2 cellular contexts compared by ENCODE assay signal in genomic region chr1:150696590-150696989, GRCh38.
TF ChIP-seq lines count a peak whose summit lies in the region.

No MANE protein-coding gene starts in this region.

TF ChIP-seq in GM12878, 131 proteins besides CTCF, POLR2A, EP300 and RAD21 (continued from another document):
- 0 out of 2 replicates have a peak, but pooled peaks have one; percentile 26 for TF ChIP-seq FOXM1 (IDR thresholded peaks at IDR 0.05; ENCODE audit: low read depth, low read length)
TF ChIP-seq in GM12878: peak in this region for 1.

TF ChIP-seq in liver, 16 proteins besides CTCF, POLR2A, EP300 and RAD21 (continued from another document):
- TF ChIP-seq, protein P1, sequence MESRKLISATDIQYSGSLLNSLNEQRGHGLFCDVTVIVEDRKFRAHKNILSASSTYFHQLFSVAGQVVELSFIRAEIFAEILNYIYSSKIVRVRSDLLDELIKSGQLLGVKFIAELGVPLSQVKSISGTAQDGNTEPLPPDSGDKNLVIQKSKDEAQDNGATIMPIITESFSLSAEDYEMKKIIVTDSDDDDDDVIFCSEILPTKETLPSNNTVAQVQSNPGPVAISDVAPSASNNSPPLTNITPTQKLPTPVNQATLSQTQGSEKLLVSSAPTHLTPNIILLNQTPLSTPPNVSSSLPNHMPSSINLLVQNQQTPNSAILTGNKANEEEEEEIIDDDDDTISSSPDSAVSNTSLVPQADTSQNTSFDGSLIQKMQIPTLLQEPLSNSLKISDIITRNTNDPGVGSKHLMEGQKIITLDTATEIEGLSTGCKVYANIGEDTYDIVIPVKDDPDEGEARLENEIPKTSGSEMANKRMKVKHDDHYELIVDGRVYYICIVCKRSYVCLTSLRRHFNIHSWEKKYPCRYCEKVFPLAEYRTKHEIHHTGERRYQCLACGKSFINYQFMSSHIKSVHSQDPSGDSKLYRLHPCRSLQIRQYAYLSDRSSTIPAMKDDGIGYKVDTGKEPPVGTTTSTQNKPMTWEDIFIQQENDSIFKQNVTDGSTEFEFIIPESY (IDR thresholded peaks at IDR 0.05), result no peak
- TF ChIP-seq FOXA1 (IDR thresholded peaks at IDR 0.05), result no peak
- no peak for TF ChIP-seq YY1 (IDR thresholded peaks at IDR 0.05)
- no peak for TF ChIP-seq HNF4A (conservative IDR thresholded peaks at IDR 0.05)
- TF ChIP-seq SP1 (IDR thresholded peaks at IDR 0.05), result no peak
- no peak for TF ChIP-seq TAF1 (conservative IDR thresholded peaks at IDR 0.05)
- no peak for TF ChIP-seq RXRA (IDR thresholded peaks at IDR 0.05)
TF ChIP-seq in liver: peak in this region for 0.
